8 cellular contexts compared by ENCODE assay signal in the genomic region with DNA sequence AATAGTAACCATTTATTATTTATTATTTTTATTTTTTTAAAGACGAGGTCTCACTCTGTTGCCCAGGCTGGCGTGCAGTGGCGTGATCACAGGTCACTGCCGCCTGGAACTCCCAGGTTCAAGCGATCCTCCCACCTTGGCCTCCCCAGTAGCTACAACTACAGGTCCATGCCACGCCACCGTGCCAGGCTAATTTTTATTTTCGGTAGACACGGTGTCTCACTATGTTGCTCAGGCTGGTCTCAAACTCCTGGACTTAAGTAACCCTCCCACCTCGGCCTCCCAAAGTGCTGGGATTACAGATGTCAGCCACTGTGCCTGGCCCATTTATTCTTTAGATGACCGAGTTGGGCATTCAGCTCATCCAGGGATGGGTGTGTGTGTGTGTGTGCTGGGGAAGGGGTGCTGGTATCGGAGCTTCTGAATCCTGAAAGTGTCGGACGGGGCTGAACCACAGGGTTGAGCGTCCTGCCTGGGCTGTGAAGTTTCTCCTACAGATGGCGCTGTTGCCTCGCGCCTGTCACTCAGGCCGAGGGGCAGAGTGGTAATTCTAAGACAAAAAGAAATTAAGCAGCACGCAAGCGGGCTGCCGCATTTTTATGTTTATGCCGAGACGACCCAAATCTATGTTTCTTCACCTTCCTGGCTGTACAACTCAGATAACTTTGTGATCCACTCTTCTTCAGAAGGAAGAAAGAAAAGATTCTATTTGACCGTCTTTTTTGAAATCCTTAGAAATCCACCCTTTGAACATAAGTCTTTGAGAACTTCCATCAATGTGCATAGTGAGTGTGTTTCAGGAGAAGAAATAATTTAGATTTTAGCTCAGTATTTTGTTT.
A peak's percentile ranks its signal among the peaks of the same experiment; 100 is the strongest.
DNase-seq lines count a peak whose midpoint lies in the region; ATAC-seq and TF ChIP-seq lines count a peak whose summit lies in the region.

No MANE protein-coding gene starts in this region.

- ATAC-seq in left colon = peak; percentile 68
- no peak for ATAC-seq in HG03139 (IDR thresholded peaks at IDR 0.05; ENCODE audit: unreplicated experiment)

- no peaks in the 10 kb centered on the region for H3K9me3 ChIP-seq in CD4-positive, alpha-beta memory T cell (ENCODE audit: control insufficient read depth in 1 of 2, low read length in 2 of 2)

- no peak overlapping the region for H3K27ac ChIP-seq in CD4-positive, alpha-beta memory T cell (ENCODE audit: low read depth, low read length)

- H3K27me3 Mint-ChIP-seq in CD4-positive, alpha-beta memory T cell = peaks cover 0 to 7% of the 10 kb centered on the region in 2 donors

- no peaks in the 10 kb centered on the region for H3K27me3 ChIP-seq in CD4-positive, alpha-beta memory T cell (ENCODE audit: insufficient read depth, low read length)

- H3K9me3 Mint-ChIP-seq in CD4-positive, alpha-beta memory T cell = peaks cover 0 to 1% (median 0%) of the 10 kb centered on the region in 8 donors

- H3K4me1 ChIP-seq in CD4-positive, alpha-beta memory T cell (ENCODE audit: insufficient read depth, low read length) = no peaks in the 10 kb centered on the region

- DNase-seq in CD4-positive, alpha-beta memory T cell = peak in 4 of 5 donors; percentile 20 to 40 (median 30)
- DNase-seq in GM20000 (ENCODE audit: low spot score) = peak; percentile 43
- DNase-seq in NCI-H1694 treated with DMSO at 0.1 percent for 48 hours (lab: John Stamatoyannopoulos, UW) = peak; percentile 4
- peak; percentile 11 for DNase-seq in activated CD4-positive, CD25-positive, alpha-beta regulatory T cell treated with anti-CD3 and anti-CD28 coated beads, Interleukin-2, amount 50 U/mL, for 16 hours (ENCODE audit: low read depth, low spot score)
- peak; percentile 52 for DNase-seq in cerebellar cortex (ENCODE audit: low spot score)
- peak in 1 of 2 donors; percentile 49 for DNase-seq in left colon
- DNase-seq in stimulated activated CD4-positive, alpha-beta T cell treated with anti-CD3 and anti-CD28 coated beads, Interleukin-4, amount 100 ng/mL, for 24 hours = peak; percentile 44

- peak; percentile 79 for TF ChIP-seq CTCF in GM20000 (IDR thresholded peaks at IDR 0.05; ENCODE audit: extremely low read depth, missing control alignments)

- no peak overlapping the region for H3K4me3 ChIP-seq in CD4-positive, alpha-beta memory T cell (ENCODE audit: low read length in 2 of 2)

- intact Hi-C loops in CD4-positive, alpha-beta memory T cell (cut with micrococcal nuclease) = loop anchor here (2.0 kb wide), 1 partner anchor 52 kb away; no protein-coding TSS in a partner anchor
- intact Hi-C loops in left colon (cut with DNase I, micrococcal nuclease) = no loop called here

- CTCF ChIA-PET in CD4-positive, alpha-beta memory T cell (lab: Charles Lee; ENCODE audit: partially characterized antibody) = interaction anchor here (0.6 to 3.4 kb wide), 16 partner anchors 8 to 1768 kb away, joined by 3 to 17 read pairs (median 4); no protein-coding TSS in a partner anchor

- no peaks in the 10 kb centered on the region for H3K36me3 Mint-ChIP-seq in CD4-positive, alpha-beta memory T cell

- peak overlapping the region in 1 of 8 donors; percentile 17 for H3K4me3 Mint-ChIP-seq in CD4-positive, alpha-beta memory T cell

- POLR2A ChIA-PET in CD4-positive, alpha-beta memory T cell (lab: Charles Lee; ENCODE audit: partially characterized antibody) = no interaction called here

- H3K4me1 Mint-ChIP-seq in CD4-positive, alpha-beta memory T cell = peaks cover 0 to 6% (median 3%) of the 10 kb centered on the region in 4 donors

- peak overlapping the region in 1 of 7 donors; percentile 46 for H3K27ac Mint-ChIP-seq in CD4-positive, alpha-beta memory T cell

- H3K36me3 ChIP-seq in CD4-positive, alpha-beta memory T cell (ENCODE audit: insufficient read depth, low read length) = no peaks in the 10 kb centered on the region
